27 cellular contexts compared by ENCODE assay signal in genomic region chr1:183787704-183788103, GRCh38.
"Had no signal": no experiment of that assay in that cellular context is flagged by ENCODE, and none has a peak within 500 bp of the region (broad histone marks: within the 10 kb centered on the region; RNA-seq: fewer than 3 reads in every experiment).

No MANE protein-coding gene starts in this region.

- ATAC-seq: effector memory CD8-positive, alpha-beta T cell; heart right ventricle; left ventricle myocardium superior; lower lobe of right lung; mucosa of descending colon; natural killer cell treated with Interleukin-12 subunit alpha and Interleukin-12 subunit beta and Interleukin-15 and Interleukin-18, amount 100 ng/mL, for 72 hours; right lobe of liver had no signal

- H3K36me3 ChIP-seq: esophagus squamous epithelium, heart right ventricle, lower lobe of right lung, right lobe of liver, stomach, tibial nerve, upper lobe of left lung had no signal

- H3K27ac ChIP-seq: coronary artery, esophagus squamous epithelium, heart right ventricle, lower lobe of right lung, parathyroid adenoma, right lobe of liver, stomach, testis, tibial nerve, upper lobe of left lung had no signal

- H3K9ac ChIP-seq: parathyroid adenoma had no signal

- H2AFZ ChIP-seq: parathyroid adenoma had no signal

- H3K4me3 ChIP-seq: coronary artery, esophagus squamous epithelium, heart right ventricle, lower lobe of right lung, mucosa of descending colon, right lobe of liver, stomach, testis, tibial nerve, upper lobe of left lung had no signal

- H3K4me1 ChIP-seq: right lobe of liver had no signal

- H3K79me2 ChIP-seq: parathyroid adenoma had no signal

- H3K9me3 ChIP-seq: esophagus squamous epithelium, lower lobe of right lung, mucosa of descending colon, right lobe of liver, stomach, testis, upper lobe of left lung had no signal

- H3K27me3 ChIP-seq: esophagus squamous epithelium, heart right ventricle, right lobe of liver, stomach, testis, tibial nerve, upper lobe of left lung had no signal

- DNase-seq: dermis blood vessel endothelial cell; effector memory CD8-positive, alpha-beta T cell; erythroblast; esophagus squamous epithelium; foreskin melanocyte; glutamatergic neuron; heart right ventricle; hypothalamus; left ventricle myocardium superior; lower lobe of right lung; mucosa of descending colon; naive B cell; right lobe of liver; small intestine; stimulated activated CD4-positive, alpha-beta T cell treated with anti-CD3 and anti-CD28 coated beads, Interleukin-15, amount 100 ng/mL, for 24 hours; stimulated activated CD4-positive, alpha-beta T cell treated with anti-CD3 and anti-CD28 coated beads, Interleukin-2, amount 100 ng/mL, for 48 hours; stimulated activated naive CD4-positive, alpha-beta T cell treated with Interleukin-2 at 50 U/mL for 16 hours; stomach; testis; upper lobe of left lung had no signal

- FAIRE-seq: endometrium, keratinocyte, small intestine, urothelium cell line had no signal
